In genomic region chr15:33126559-33127290, GRCh38 we compare ENCODE assay signal across 1 cellular context.
TF ChIP-seq lines count a peak whose summit lies in the region.

No MANE protein-coding gene starts in this region.

TF ChIP-seq in HEK293, 187 proteins besides CTCF, POLR2A, EP300 and RAD21 (continued from another document and continues in another):
- no peak for TF ChIP-seq ATF2 (tag by site-specific recombination; IDR thresholded peaks at IDR 0.05; ENCODE audit: low read depth)
- no peak for TF ChIP-seq HOXD13 (CRISPR knock-in tag; IDR thresholded peaks at IDR 0.05; ENCODE audit: borderline replicate concordance)
- TF ChIP-seq IKZF3 (tag by site-specific recombination; IDR thresholded peaks at IDR 0.05), result peak; percentile 86
- TF ChIP-seq ZNF155 (tag by site-specific recombination; IDR thresholded peaks at IDR 0.05), result no peak
- TF ChIP-seq ZNF426 (tag by site-specific recombination; IDR thresholded peaks at IDR 0.05), result no peak
- peak; percentile 36; the same call in 1 of the 2 replicates for TF ChIP-seq ZNF2 (tag by site-specific recombination; IDR thresholded peaks at IDR 0.05)
- TF ChIP-seq YY1 (tag by site-specific recombination; IDR thresholded peaks at IDR 0.05), result 0 out of 2 replicates have a peak, but pooled peaks have one; percentile 24
- TF ChIP-seq ZNF639 (tag by site-specific recombination; IDR thresholded peaks at IDR 0.05), result 0 out of 2 replicates have a peak, but pooled peaks have one; percentile 20
- no peak for TF ChIP-seq ZNF704 (tag by site-specific recombination; IDR thresholded peaks at IDR 0.05)
- no peak for TF ChIP-seq ZNF621 (tag by site-specific recombination; IDR thresholded peaks at IDR 0.05)
- TF ChIP-seq ZNF248 (tag by site-specific recombination; IDR thresholded peaks at IDR 0.05), result no peak
- TF ChIP-seq BCL11A (tag by site-specific recombination; IDR thresholded peaks at IDR 0.05; ENCODE audit: low read depth), result peak; percentile 68; the same call in 1 of the 2 replicates
- TF ChIP-seq ZNF239 (tag by site-specific recombination; IDR thresholded peaks at IDR 0.05), result no peak
- no peak for TF ChIP-seq ZNF830 (tag by site-specific recombination; IDR thresholded peaks at IDR 0.05; ENCODE audit: low read depth)
- no peak for TF ChIP-seq ZSCAN16 (tag by site-specific recombination; IDR thresholded peaks at IDR 0.05)
- TF ChIP-seq BCL6B (tag by site-specific recombination; IDR thresholded peaks at IDR 0.05), result no peak
- TF ChIP-seq ZNF311 (tag by site-specific recombination; IDR thresholded peaks at IDR 0.05; ENCODE audit: borderline replicate concordance), result no peak
- TF ChIP-seq YY2 (tag by site-specific recombination; IDR thresholded peaks at IDR 0.05), result no peak
- TF ChIP-seq ZNF274 (IDR thresholded peaks at IDR 0.05; ENCODE audit: low read length), result no peak
- no peak for TF ChIP-seq ZNF274 (tag by site-specific recombination; IDR thresholded peaks at IDR 0.05; ENCODE audit: borderline replicate concordance)
- no peak for TF ChIP-seq ZNF398 (tag by site-specific recombination; IDR thresholded peaks at IDR 0.05)
- no peak for TF ChIP-seq PBX3 (CRISPR knock-in tag; IDR thresholded peaks at IDR 0.05)
- no peak for TF ChIP-seq ZBTB49 (tag by site-specific recombination; IDR thresholded peaks at IDR 0.05; ENCODE audit: low read depth)
- peak; percentile 90 for TF ChIP-seq OVOL3 (tag by site-specific recombination; IDR thresholded peaks at IDR 0.05)
- TF ChIP-seq ZNF654 (tag by site-specific recombination; IDR thresholded peaks at IDR 0.05; ENCODE audit: low read depth), result peak; percentile 10; the same call in 1 of the 2 replicates
- TF ChIP-seq ZBTB6 (tag by site-specific recombination; IDR thresholded peaks at IDR 0.05), result no peak; the same call in 1 of the 2 replicates
- TF ChIP-seq ZNF302 (tag by site-specific recombination; IDR thresholded peaks at IDR 0.05; ENCODE audit: low read depth), result no peak
- TF ChIP-seq ZNF423 (tag by site-specific recombination; IDR thresholded peaks at IDR 0.05), result 0 out of 2 replicates have a peak, but pooled peaks have one; percentile 28
- no peak for TF ChIP-seq ZNF776 (tag by site-specific recombination; IDR thresholded peaks at IDR 0.05; ENCODE audit: borderline replicate concordance)
- TF ChIP-seq ZSCAN5A (tag by site-specific recombination; IDR thresholded peaks at IDR 0.05), result no peak
- no peak for TF ChIP-seq ZNF785 (tag by site-specific recombination; IDR thresholded peaks at IDR 0.05)
- TF ChIP-seq HIC1 (tag by site-specific recombination; IDR thresholded peaks at IDR 0.05), result no peak
- TF ChIP-seq ZNF76 (tag by site-specific recombination; IDR thresholded peaks at IDR 0.05; ENCODE audit: borderline replicate concordance, low read depth), result peak; percentile 12; the same call in 1 of the 2 replicates
- no peak for TF ChIP-seq ZNF214 (tag by site-specific recombination; IDR thresholded peaks at IDR 0.05; ENCODE audit: borderline replicate concordance)
- TF ChIP-seq ZNF629 (tag by site-specific recombination; IDR thresholded peaks at IDR 0.05), result peak; percentile 81
- TF ChIP-seq ZNF530 (tag by site-specific recombination; IDR thresholded peaks at IDR 0.05; ENCODE audit: low read depth), result no peak
- TF ChIP-seq OSR2 (tag by site-specific recombination; IDR thresholded peaks at IDR 0.05), result peak; percentile 73
- no peak for TF ChIP-seq REPIN1 (tag by site-specific recombination; IDR thresholded peaks at IDR 0.05; ENCODE audit: low read depth)
- no peak for TF ChIP-seq MEIS1 (CRISPR knock-in tag; IDR thresholded peaks at IDR 0.05; ENCODE audit: borderline replicate concordance)
- TF ChIP-seq ZNF394 (tag by site-specific recombination; IDR thresholded peaks at IDR 0.05; ENCODE audit: borderline replicate concordance), result peak; percentile 70
- no peak for TF ChIP-seq ZNF768 (tag by site-specific recombination; IDR thresholded peaks at IDR 0.05)
- peak; percentile 72 for TF ChIP-seq SCRT2 (tag by site-specific recombination; IDR thresholded peaks at IDR 0.05)
- peak; percentile 88 for TF ChIP-seq ZNF843 (tag by site-specific recombination; IDR thresholded peaks at IDR 0.05)
- TF ChIP-seq FEZF1 (tag by site-specific recombination; IDR thresholded peaks at IDR 0.05), result peak; percentile 99
- TF ChIP-seq SP2 (tag by site-specific recombination; IDR thresholded peaks at IDR 0.05), result peak; percentile 46
- TF ChIP-seq ZNF433 (tag by site-specific recombination; IDR thresholded peaks at IDR 0.05; ENCODE audit: low read depth), result no peak
- no peak for TF ChIP-seq SP3 (tag by site-specific recombination; IDR thresholded peaks at IDR 0.05)
- 0 out of 2 replicates have a peak, but pooled peaks have one; percentile 58 for TF ChIP-seq ZNF324 (tag by site-specific recombination; IDR thresholded peaks at IDR 0.05)
- TF ChIP-seq ZNF175 (tag by site-specific recombination; IDR thresholded peaks at IDR 0.05), result no peak
- no peak for TF ChIP-seq ZNF521 (tag by site-specific recombination; IDR thresholded peaks at IDR 0.05)
- no peak for TF ChIP-seq ZNF529 (tag by site-specific recombination; IDR thresholded peaks at IDR 0.05; ENCODE audit: insufficient replicate concordance)
- no peak for TF ChIP-seq KLF9 (tag by site-specific recombination; IDR thresholded peaks at IDR 0.05; ENCODE audit: low read depth)
- no peak for TF ChIP-seq ZNF174 (tag by site-specific recombination; IDR thresholded peaks at IDR 0.05)
- TF ChIP-seq GLIS2 (tag by site-specific recombination; IDR thresholded peaks at IDR 0.05), result no peak
- TF ChIP-seq ZNF146 (tag by site-specific recombination; IDR thresholded peaks at IDR 0.05), result no peak
- peak; percentile 79; the same call in 1 of the 2 replicates for TF ChIP-seq SCRT1 (tag by site-specific recombination; IDR thresholded peaks at IDR 0.05; ENCODE audit: borderline replicate concordance)
- no peak for TF ChIP-seq ZBTB1 (tag by site-specific recombination; IDR thresholded peaks at IDR 0.05)
